In the genomic region with DNA sequence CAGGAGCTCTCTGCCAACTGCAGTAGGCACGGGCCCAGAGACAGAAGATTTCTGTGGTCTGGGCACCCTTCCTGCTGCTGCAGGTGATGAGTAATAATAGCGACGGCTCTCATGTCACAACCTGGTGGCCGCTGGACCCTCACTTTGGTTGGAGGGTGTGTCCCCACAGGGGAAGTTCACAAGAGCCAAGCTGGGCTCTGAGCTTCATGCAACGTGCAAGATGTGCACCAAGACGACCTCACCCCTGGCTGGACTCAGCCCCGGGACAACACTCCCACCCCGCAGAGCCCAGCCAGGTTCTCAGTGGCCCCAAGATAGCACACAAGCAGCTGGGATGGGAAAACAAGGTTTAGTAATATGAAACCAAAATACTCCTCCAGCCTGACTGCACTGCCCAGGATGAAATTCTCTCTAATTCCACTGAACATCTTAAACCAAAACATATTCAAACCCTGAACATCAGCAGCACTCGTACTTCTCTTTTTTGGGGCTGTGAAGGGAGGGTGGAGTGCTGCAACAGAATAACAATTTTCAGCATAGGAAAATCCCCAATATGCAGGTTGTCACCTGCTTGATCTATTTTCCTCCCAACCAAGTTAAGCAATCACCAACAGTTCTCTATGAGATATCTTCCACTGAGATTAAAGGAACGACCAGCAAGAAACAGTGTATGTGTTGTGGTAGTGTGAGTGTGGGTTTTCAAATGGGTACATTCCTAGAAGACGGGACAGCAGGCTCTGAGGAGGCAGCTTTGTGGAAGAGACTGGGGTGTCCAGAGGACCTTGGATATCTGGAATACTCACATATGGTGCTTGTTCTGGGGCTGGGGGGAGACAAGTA, we compare ENCODE assay signal across 7 cellular contexts. TPM values are rescaled to one million over a fixed set of nuclear protein-coding genes. Genes with fewer than 3 reads are reported as not detected.
DNase-seq lines count a peak whose midpoint lies in the region; ATAC-seq and TF ChIP-seq lines count a peak whose summit lies in the region.

No MANE protein-coding gene starts in this region.

- H3K4me3 ChIP-seq in neural progenitor cell = no peak overlapping the region

- no peaks in the 10 kb centered on the region for H3K9me3 Mint-ChIP-seq in T-helper 2 cell treated with Interferon-gamma antibody and Interleukin-4, amounts not matched to agents 5 μg/mL and 100 μg/mL, for 36 hours
- H3K9me3 Mint-ChIP-seq in neural progenitor cell = peaks cover 2% of the 10 kb centered on the region

- no peaks in the 10 kb centered on the region for H3K9me3 ChIP-seq in neural progenitor cell (ENCODE audit: low read depth)

- no peaks in the 10 kb centered on the region for H3K27me3 ChIP-seq in neural progenitor cell

- DNase-seq in T-helper 2 cell treated with Interferon-gamma antibody and Interleukin-4, amounts not matched to agents 5 μg/mL and 100 μg/mL, for 36 hours (ENCODE audit: low spot score) = no peak
- DNase-seq in neural progenitor cell (ENCODE audit: low spot score) = no peak
- no peak for DNase-seq in AG08396 (ENCODE audit: low spot score)
- no peak for DNase-seq in T-helper 9 cell
- no peak for DNase-seq in NCI-H187 treated with DMSO at 0.1 percent for 48 hours (lab: John Stamatoyannopoulos, UW)

- no peak overlapping the region for H3K9ac ChIP-seq in neural progenitor cell

- ATAC-seq in GM18909 (IDR thresholded peaks at IDR 0.05; ENCODE audit: poor library complexity, unreplicated experiment) = peak; percentile 78
- ATAC-seq in HG02642 (IDR thresholded peaks at IDR 0.05; ENCODE audit: poor library complexity, unreplicated experiment) = peak; percentile 68

- no peak overlapping the region for H2AFZ ChIP-seq in neural progenitor cell (replicated peaks)

- H3K27ac ChIP-seq in neural progenitor cell = no peak overlapping the region

- no peaks in the 10 kb centered on the region for H3K27me3 Mint-ChIP-seq in T-helper 2 cell treated with Interferon-gamma antibody and Interleukin-4, amounts not matched to agents 5 μg/mL and 100 μg/mL, for 36 hours (ENCODE audit: low read depth)
- no peaks in the 10 kb centered on the region for H3K27me3 Mint-ChIP-seq in neural progenitor cell (ENCODE audit: insufficient read depth, low read depth)

- H3K79me2 ChIP-seq in neural progenitor cell (ENCODE audit: low read depth) = no peaks in the 10 kb centered on the region

- no peak overlapping the region for H3K4me2 ChIP-seq in neural progenitor cell

- no peak for TF ChIP-seq CTCF in neural progenitor cell (IDR thresholded peaks at IDR 0.05)

- peak overlapping the region; percentile 11 for H3K27ac Mint-ChIP-seq in T-helper 2 cell treated with Interferon-gamma antibody and Interleukin-4, amounts not matched to agents 5 μg/mL and 100 μg/mL, for 36 hours
- H3K27ac Mint-ChIP-seq in neural progenitor cell = peak overlapping the region; percentile 8

- no peaks in the 10 kb centered on the region for H3K36me3 ChIP-seq in neural progenitor cell

- H3K36me3 Mint-ChIP-seq in T-helper 2 cell treated with Interferon-gamma antibody and Interleukin-4, amounts not matched to agents 5 μg/mL and 100 μg/mL, for 36 hours (ENCODE audit: low read depth) = peaks cover 69% of the 10 kb centered on the region
- peaks cover 14% of the 10 kb centered on the region for H3K36me3 Mint-ChIP-seq in neural progenitor cell

- peaks cover 9% of the 10 kb centered on the region for H3F3A ChIP-seq in neural progenitor cell (ENCODE audit: low read depth)

- peaks cover 54% of the 10 kb centered on the region for H3K4me1 Mint-ChIP-seq in T-helper 2 cell treated with Interferon-gamma antibody and Interleukin-4, amounts not matched to agents 5 μg/mL and 100 μg/mL, for 36 hours (ENCODE audit: low read depth)
- H3K4me1 Mint-ChIP-seq in neural progenitor cell = peaks cover 17% of the 10 kb centered on the region

- H3K4me3 Mint-ChIP-seq in T-helper 2 cell treated with Interferon-gamma antibody and Interleukin-4, amounts not matched to agents 5 μg/mL and 100 μg/mL, for 36 hours = peak overlapping the region; percentile 1
- H3K4me3 Mint-ChIP-seq in neural progenitor cell = no peak overlapping the region

- H4K20me1 ChIP-seq in neural progenitor cell (ENCODE audit: low read depth) = no peaks in the 10 kb centered on the region

- peaks cover 17% of the 10 kb centered on the region for H3K4me1 ChIP-seq in neural progenitor cell

RNA-seq across cellular contexts. Expression of gene BCL2, which starts 26.5 kb away (rescaled TPM):
- total RNA-seq in neural progenitor cell (ENCODE audit: low replicate concordance) = 4.2 and 4.9 TPM in 2 replicates
